ENCODE assay signal across 1 cellular context in genomic region chr9:94703488-94704140, GRCh38.
TF ChIP-seq lines count a peak whose summit lies in the region.

No MANE protein-coding gene starts in this region.

TF ChIP-seq in HepG2, 621 proteins besides CTCF, POLR2A, EP300 and RAD21 (continued from another document and continues in another):
- TF ChIP-seq, protein P1, sequence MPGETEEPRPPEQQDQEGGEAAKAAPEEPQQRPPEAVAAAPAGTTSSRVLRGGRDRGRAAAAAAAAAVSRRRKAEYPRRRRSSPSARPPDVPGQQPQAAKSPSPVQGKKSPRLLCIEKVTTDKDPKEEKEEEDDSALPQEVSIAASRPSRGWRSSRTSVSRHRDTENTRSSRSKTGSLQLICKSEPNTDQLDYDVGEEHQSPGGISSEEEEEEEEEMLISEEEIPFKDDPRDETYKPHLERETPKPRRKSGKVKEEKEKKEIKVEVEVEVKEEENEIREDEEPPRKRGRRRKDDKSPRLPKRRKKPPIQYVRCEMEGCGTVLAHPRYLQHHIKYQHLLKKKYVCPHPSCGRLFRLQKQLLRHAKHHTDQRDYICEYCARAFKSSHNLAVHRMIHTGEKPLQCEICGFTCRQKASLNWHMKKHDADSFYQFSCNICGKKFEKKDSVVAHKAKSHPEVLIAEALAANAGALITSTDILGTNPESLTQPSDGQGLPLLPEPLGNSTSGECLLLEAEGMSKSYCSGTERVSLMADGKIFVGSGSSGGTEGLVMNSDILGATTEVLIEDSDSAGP (CRISPR knock-in tag; IDR thresholded peaks at IDR 0.05; ENCODE audit: borderline replicate concordance) = no peak
- TF ChIP-seq FLYWCH1 (CRISPR knock-in tag; IDR thresholded peaks at IDR 0.05) (no peak), ZNF550 (CRISPR knock-in tag; IDR thresholded peaks at IDR 0.05; ENCODE audit: borderline replicate concordance) (no peak), ZNF3 (CRISPR knock-in tag; IDR thresholded peaks at IDR 0.05) (no peak), REST (IDR thresholded peaks at IDR 0.05; ENCODE audit: borderline replicate concordance in 1 of 2, low read depth in 1 of 2, low read length in 2 of 2) (0 out of 4 replicates have a peak, but pooled peaks of 1 of the 2 experiments have one; percentile 14), ZKSCAN8 (CRISPR knock-in tag; IDR thresholded peaks at IDR 0.05; ENCODE audit: borderline replicate concordance) (no peak), HNRNPLL (IDR thresholded peaks at IDR 0.05; ENCODE audit: low read depth, low read length, poor library complexity, severe bottlenecking) (no peak), FOXO1 (CRISPR knock-in tag; IDR thresholded peaks at IDR 0.05) (no peak), ZNF891 (CRISPR knock-in tag; IDR thresholded peaks at IDR 0.05) (no peak), HDAC2 (CRISPR knock-in tag; IDR thresholded peaks at IDR 0.05) (peak; percentile 20; the same call in 1 of the 2 replicates), CHCHD3 (CRISPR knock-in tag; IDR thresholded peaks at IDR 0.05) (no peak), ZFP1 (CRISPR knock-in tag; IDR thresholded peaks at IDR 0.05) (peak; percentile 43; the same call in 1 of the 2 replicates), FOXP1 (IDR thresholded peaks at IDR 0.05) (no peak), FOXP1 (CRISPR knock-in tag; IDR thresholded peaks at IDR 0.05) (peak; percentile 16; the same call in 1 of the 2 replicates), TAF1 (CRISPR knock-in tag; IDR thresholded peaks at IDR 0.05) (no peak), SAP130 (CRISPR knock-in tag; IDR thresholded peaks at IDR 0.05; ENCODE audit: low read depth) (no peak), POLR2G (IDR thresholded peaks at IDR 0.05; ENCODE audit: low read depth, low read length) (no peak), NCOR1 (IDR thresholded peaks at IDR 0.05; ENCODE audit: borderline replicate concordance, low read length) (peak; percentile 78), RXRB (CRISPR knock-in tag; IDR thresholded peaks at IDR 0.05; ENCODE audit: borderline replicate concordance) (peak; percentile 22; the same call in 1 of the 2 replicates), NFE2L1 (CRISPR knock-in tag; IDR thresholded peaks at IDR 0.05; ENCODE audit: borderline replicate concordance) (no peak), MEIS1 (CRISPR knock-in tag; IDR thresholded peaks at IDR 0.05; ENCODE audit: borderline replicate concordance) (no peak), ZNF407 (CRISPR knock-in tag; IDR thresholded peaks at IDR 0.05; ENCODE audit: not compliant biosample characterization) (no peak), CREB1 (IDR thresholded peaks at IDR 0.05) (no peak), CREB1 (CRISPR knock-in tag; IDR thresholded peaks at IDR 0.05) (no peak), HMG20B (CRISPR knock-in tag; conservative IDR thresholded peaks at IDR 0.05) (no peak), RFX3 (CRISPR knock-in tag; IDR thresholded peaks at IDR 0.05) (no peak), PHF5A (CRISPR knock-in tag; IDR thresholded peaks at IDR 0.05; ENCODE audit: low read depth, unreplicated experiment) (peak; percentile 27), ZSCAN29 (CRISPR knock-in tag; conservative IDR thresholded peaks at IDR 0.05) (no peak), MAFK (conservative IDR thresholded peaks at IDR 0.05 in 1 of 2, IDR thresholded peaks at IDR 0.05 in 1 of 2; ENCODE audit: low read length in 2 of 2) (peak in 1 of 2 experiments; percentile 38; a peak in 2 of 4 replicates), SMAD1 (CRISPR knock-in tag; IDR thresholded peaks at IDR 0.05; ENCODE audit: borderline replicate concordance, low read depth) (no peak), MXD3 (CRISPR knock-in tag; IDR thresholded peaks at IDR 0.05) (no peak), ZNF746 (CRISPR knock-in tag; IDR thresholded peaks at IDR 0.05) (no peak), ZNF44 (CRISPR knock-in tag; IDR thresholded peaks at IDR 0.05) (no peak)
- TF ChIP-seq, protein P2, sequence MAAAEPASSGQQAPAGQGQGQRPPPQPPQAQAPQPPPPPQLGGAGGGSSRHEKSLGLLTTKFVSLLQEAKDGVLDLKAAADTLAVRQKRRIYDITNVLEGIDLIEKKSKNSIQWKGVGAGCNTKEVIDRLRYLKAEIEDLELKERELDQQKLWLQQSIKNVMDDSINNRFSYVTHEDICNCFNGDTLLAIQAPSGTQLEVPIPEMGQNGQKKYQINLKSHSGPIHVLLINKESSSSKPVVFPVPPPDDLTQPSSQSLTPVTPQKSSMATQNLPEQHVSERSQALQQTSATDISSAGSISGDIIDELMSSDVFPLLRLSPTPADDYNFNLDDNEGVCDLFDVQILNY (CRISPR knock-in tag; conservative IDR thresholded peaks at IDR 0.05) = no peak
- TF ChIP-seq, protein P3, sequence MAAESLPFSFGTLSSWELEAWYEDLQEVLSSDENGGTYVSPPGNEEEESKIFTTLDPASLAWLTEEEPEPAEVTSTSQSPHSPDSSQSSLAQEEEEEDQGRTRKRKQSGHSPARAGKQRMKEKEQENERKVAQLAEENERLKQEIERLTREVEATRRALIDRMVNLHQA (CRISPR knock-in tag; IDR thresholded peaks at IDR 0.05) = no peak
- TF ChIP-seq, protein P4, sequence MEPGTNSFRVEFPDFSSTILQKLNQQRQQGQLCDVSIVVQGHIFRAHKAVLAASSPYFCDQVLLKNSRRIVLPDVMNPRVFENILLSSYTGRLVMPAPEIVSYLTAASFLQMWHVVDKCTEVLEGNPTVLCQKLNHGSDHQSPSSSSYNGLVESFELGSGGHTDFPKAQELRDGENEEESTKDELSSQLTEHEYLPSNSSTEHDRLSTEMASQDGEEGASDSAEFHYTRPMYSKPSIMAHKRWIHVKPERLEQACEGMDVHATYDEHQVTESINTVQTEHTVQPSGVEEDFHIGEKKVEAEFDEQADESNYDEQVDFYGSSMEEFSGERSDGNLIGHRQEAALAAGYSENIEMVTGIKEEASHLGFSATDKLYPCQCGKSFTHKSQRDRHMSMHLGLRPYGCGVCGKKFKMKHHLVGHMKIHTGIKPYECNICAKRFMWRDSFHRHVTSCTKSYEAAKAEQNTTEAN (CRISPR knock-in tag; conservative IDR thresholded peaks at IDR 0.05) = no peak
- TF ChIP-seq, protein P5, sequence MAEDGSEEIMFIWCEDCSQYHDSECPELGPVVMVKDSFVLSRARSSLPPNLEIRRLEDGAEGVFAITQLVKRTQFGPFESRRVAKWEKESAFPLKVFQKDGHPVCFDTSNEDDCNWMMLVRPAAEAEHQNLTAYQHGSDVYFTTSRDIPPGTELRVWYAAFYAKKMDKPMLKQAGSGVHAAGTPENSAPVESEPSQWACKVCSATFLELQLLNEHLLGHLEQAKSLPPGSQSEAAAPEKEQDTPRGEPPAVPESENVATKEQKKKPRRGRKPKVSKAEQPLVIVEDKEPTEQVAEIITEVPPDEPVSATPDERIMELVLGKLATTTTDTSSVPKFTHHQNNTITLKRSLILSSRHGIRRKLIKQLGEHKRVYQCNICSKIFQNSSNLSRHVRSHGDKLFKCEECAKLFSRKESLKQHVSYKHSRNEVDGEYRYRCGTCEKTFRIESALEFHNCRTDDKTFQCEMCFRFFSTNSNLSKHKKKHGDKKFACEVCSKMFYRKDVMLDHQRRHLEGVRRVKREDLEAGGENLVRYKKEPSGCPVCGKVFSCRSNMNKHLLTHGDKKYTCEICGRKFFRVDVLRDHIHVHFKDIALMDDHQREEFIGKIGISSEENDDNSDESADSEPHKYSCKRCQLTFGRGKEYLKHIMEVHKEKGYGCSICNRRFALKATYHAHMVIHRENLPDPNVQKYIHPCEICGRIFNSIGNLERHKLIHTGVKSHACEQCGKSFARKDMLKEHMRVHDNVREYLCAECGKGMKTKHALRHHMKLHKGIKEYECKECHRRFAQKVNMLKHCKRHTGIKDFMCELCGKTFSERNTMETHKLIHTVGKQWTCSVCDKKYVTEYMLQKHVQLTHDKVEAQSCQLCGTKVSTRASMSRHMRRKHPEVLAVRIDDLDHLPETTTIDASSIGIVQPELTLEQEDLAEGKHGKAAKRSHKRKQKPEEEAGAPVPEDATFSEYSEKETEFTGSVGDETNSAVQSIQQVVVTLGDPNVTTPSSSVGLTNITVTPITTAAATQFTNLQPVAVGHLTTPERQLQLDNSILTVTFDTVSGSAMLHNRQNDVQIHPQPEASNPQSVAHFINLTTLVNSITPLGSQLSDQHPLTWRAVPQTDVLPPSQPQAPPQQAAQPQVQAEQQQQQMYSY (CRISPR knock-in tag; IDR thresholded peaks at IDR 0.05) = no peak
- TF ChIP-seq, protein P6, sequence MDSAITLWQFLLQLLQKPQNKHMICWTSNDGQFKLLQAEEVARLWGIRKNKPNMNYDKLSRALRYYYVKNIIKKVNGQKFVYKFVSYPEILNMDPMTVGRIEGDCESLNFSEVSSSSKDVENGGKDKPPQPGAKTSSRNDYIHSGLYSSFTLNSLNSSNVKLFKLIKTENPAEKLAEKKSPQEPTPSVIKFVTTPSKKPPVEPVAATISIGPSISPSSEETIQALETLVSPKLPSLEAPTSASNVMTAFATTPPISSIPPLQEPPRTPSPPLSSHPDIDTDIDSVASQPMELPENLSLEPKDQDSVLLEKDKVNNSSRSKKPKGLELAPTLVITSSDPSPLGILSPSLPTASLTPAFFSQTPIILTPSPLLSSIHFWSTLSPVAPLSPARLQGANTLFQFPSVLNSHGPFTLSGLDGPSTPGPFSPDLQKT (CRISPR knock-in tag; IDR thresholded peaks at IDR 0.05; ENCODE audit: borderline replicate concordance) = no peak
